In genomic region chr7:126163647-126164046, GRCh38 we compare ENCODE assay signal across 7 cellular contexts.
"Had no signal": no experiment of that assay in that cellular context is flagged by ENCODE, and none has a peak within 500 bp of the region (broad histone marks: within the 10 kb centered on the region; RNA-seq: fewer than 3 reads in every experiment).

No MANE protein-coding gene starts in this region.

- FAIRE-seq: HepG2, HTR-8/SVneo had no signal

- H3K4me2 ChIP-seq: KMS-11 had no signal

- DNase-seq: IMR-90, KBM-7, KG1 had no signal

- H3K9ac ChIP-seq: KMS-11 had no signal

- H3K27ac ChIP-seq: HL-60, KMS-11 had no signal

- ATAC-seq: HepG2 had no signal
